ENCODE assay signal across 14 cellular contexts in genomic region chr2:144372484-144373195, GRCh38.
DNase-seq lines count a peak whose midpoint lies in the region; ATAC-seq, FAIRE-seq and TF ChIP-seq lines count a peak whose summit lies in the region.
"Had no signal": no experiment of that assay in that cellular context is flagged by ENCODE, and none has a peak within 500 bp of the region (broad histone marks: within the 10 kb centered on the region; RNA-seq: fewer than 3 reads in every experiment).

No MANE protein-coding gene starts in this region.

- H3K4me2 ChIP-seq in astrocyte (ENCODE audit: low read length): no peak overlapping the region

- no peaks in the 10 kb centered on the region for H3K36me3 ChIP-seq in astrocyte (ENCODE audit: insufficient read depth, low read length)
- H3K36me3 ChIP-seq in upper lobe of right lung: no peaks in the 10 kb centered on the region
- H3K36me3 ChIP-seq: BE2C had no signal

- H3K4me3 Mint-ChIP-seq in astrocyte (ENCODE audit: unreplicated experiment): no peak overlapping the region
- H3K4me3 Mint-ChIP-seq in effector memory CD8-positive, alpha-beta T cell: no peak overlapping the region
- H3K4me3 Mint-ChIP-seq: stimulated activated effector memory CD8-positive, alpha-beta T cell treated with anti-CD3 and anti-CD28 coated beads, Interleukin-12 subunit alpha, Interleukin-12 subunit beta, amount 100 ng/mL, for 72 hours; T-helper 17 cell had no signal

- no peaks in the 10 kb centered on the region for H3K9me3 ChIP-seq in astrocyte (ENCODE audit: insufficient read depth, low read depth, low read length)
- no peaks in the 10 kb centered on the region for H3K9me3 ChIP-seq in upper lobe of right lung
- H3K9me3 ChIP-seq: BE2C had no signal

- ATAC-seq in Right ventricle myocardium inferior (peak; percentile 63), left lobe of liver (peak; percentile 37), upper lobe of right lung (peak; percentile 54), HG03571 (IDR thresholded peaks at IDR 0.05; ENCODE audit: unreplicated experiment) (no peak), HG02642 (IDR thresholded peaks at IDR 0.05; ENCODE audit: poor library complexity, unreplicated experiment) (no peak)
- no peak for ATAC-seq in effector memory CD8-positive, alpha-beta T cell (replicated peaks)
- ATAC-seq: stimulated activated effector memory CD8-positive, alpha-beta T cell treated with anti-CD3 and anti-CD28 coated beads, Interleukin-12 subunit alpha, Interleukin-12 subunit beta, amount 100 ng/mL, for 72 hours; T-helper 17 cell had no signal

- H4K20me1 ChIP-seq in astrocyte (ENCODE audit: insufficient read depth, low read length): no peaks in the 10 kb centered on the region

- intact Hi-C loops in Right ventricle myocardium inferior (cut with DNase I) (no loop called here), cardiac septum (cut with DNase I) (no loop called here), upper lobe of right lung (cut with DNase I) (no loop called here)

- H3K27ac ChIP-seq in astrocyte (ENCODE audit: low read depth, low read length) (no peak overlapping the region), upper lobe of right lung (peak overlapping the region; percentile 15)

- TF ChIP-seq CTCF in astrocyte (IDR thresholded peaks at IDR 0.05; ENCODE audit: insufficient read depth, low read depth, low read length): no peak
- TF ChIP-seq CTCF in upper lobe of right lung (IDR thresholded peaks at IDR 0.05): no peak

- peaks cover 2% of the 10 kb centered on the region for H3K36me3 Mint-ChIP-seq in astrocyte (ENCODE audit: low read depth, unreplicated experiment)
- peaks cover 2% of the 10 kb centered on the region for H3K36me3 Mint-ChIP-seq in effector memory CD8-positive, alpha-beta T cell (ENCODE audit: insufficient read depth)
- H3K36me3 Mint-ChIP-seq: stimulated activated effector memory CD8-positive, alpha-beta T cell treated with anti-CD3 and anti-CD28 coated beads, Interleukin-12 subunit alpha, Interleukin-12 subunit beta, amount 100 ng/mL, for 72 hours had no signal

- peaks cover 57% of the 10 kb centered on the region for H3K4me1 Mint-ChIP-seq in astrocyte (ENCODE audit: low read depth, unreplicated experiment)
- H3K4me1 Mint-ChIP-seq in effector memory CD8-positive, alpha-beta T cell (ENCODE audit: low read depth in 2 of 2): peaks cover 3 to 19% of the 10 kb centered on the region in 2 donors

- peak overlapping the region; percentile 92 for H3K27ac Mint-ChIP-seq in astrocyte (ENCODE audit: unreplicated experiment)
- no peak overlapping the region for H3K27ac Mint-ChIP-seq in effector memory CD8-positive, alpha-beta T cell
- H3K27ac Mint-ChIP-seq: IgD-negative memory B cell; stimulated activated effector memory CD8-positive, alpha-beta T cell treated with anti-CD3 and anti-CD28 coated beads, Interleukin-12 subunit alpha, Interleukin-12 subunit beta, amount 100 ng/mL, for 72 hours; T-helper 17 cell had no signal

- no peaks in the 10 kb centered on the region for H3K27me3 Mint-ChIP-seq in astrocyte (ENCODE audit: low read depth, unreplicated experiment)
- no peaks in the 10 kb centered on the region for H3K27me3 Mint-ChIP-seq in effector memory CD8-positive, alpha-beta T cell

- H3K4me3 ChIP-seq in astrocyte (ENCODE audit: insufficient read depth, low read depth, low read length): no peak overlapping the region
- H3K4me3 ChIP-seq in upper lobe of right lung: no peak overlapping the region

- DNase-seq in Right ventricle myocardium inferior (ENCODE audit: missing footprints) (no peak), cardiac septum (ENCODE audit: low spot score) (no peak), astrocyte (ENCODE audit: low read depth) (no peak), left lobe of liver (ENCODE audit: low spot score) (no peak), upper lobe of right lung (no peak)
- DNase-seq in effector memory CD8-positive, alpha-beta T cell: no peak
- DNase-seq: activated T-cell treated with anti-CD3 and anti-CD28 coated beads, Interleukin-2, amount 50 U/mL, for 1 hour; BE2C; central memory CD4-positive, alpha-beta T cell; T-helper 17 cell had no signal

- no peak overlapping the region for H3K9ac ChIP-seq in astrocyte (ENCODE audit: low read length)

- H2AFZ ChIP-seq in astrocyte (ENCODE audit: low read depth, low read length): no peak overlapping the region

- H3K27me3 ChIP-seq in astrocyte (ENCODE audit: insufficient read depth, low read length) (no peaks in the 10 kb centered on the region), upper lobe of right lung (no peaks in the 10 kb centered on the region)
- H3K27me3 ChIP-seq: BE2C had no signal

- no peak for FAIRE-seq in astrocyte (lab: Jason Lieb, UNC)

- H3K4me1 ChIP-seq in astrocyte (ENCODE audit: insufficient read depth, low read length): peaks cover 14% of the 10 kb centered on the region
- peaks cover 20% of the 10 kb centered on the region for H3K4me1 ChIP-seq in upper lobe of right lung
- H3K4me1 ChIP-seq: BE2C had no signal

- no peaks in the 10 kb centered on the region for H3K79me2 ChIP-seq in astrocyte (ENCODE audit: insufficient read depth, low read length)

- H3K9me3 Mint-ChIP-seq in astrocyte (ENCODE audit: unreplicated experiment): no peaks in the 10 kb centered on the region
- H3K9me3 Mint-ChIP-seq in effector memory CD8-positive, alpha-beta T cell: no peaks in the 10 kb centered on the region
- H3K9me3 Mint-ChIP-seq: IgD-negative memory B cell; stimulated activated effector memory CD8-positive, alpha-beta T cell treated with anti-CD3 and anti-CD28 coated beads, Interleukin-12 subunit alpha, Interleukin-12 subunit beta, amount 100 ng/mL, for 72 hours had no signal

Comparison
In these comparisons a context has a peak if more than half of its experiments do, and no peak if none do; other contexts are left out.
1. ATAC-seq: peak in Right ventricle myocardium inferior (single experiment), left lobe of liver (single experiment) and upper lobe of right lung (single experiment); none in effector memory CD8-positive, alpha-beta T cell (single experiment), HG03571 (single experiment) and HG02642 (single experiment).